Comparison of ENCODE assay signal across 8 cellular contexts in the genomic region with DNA sequence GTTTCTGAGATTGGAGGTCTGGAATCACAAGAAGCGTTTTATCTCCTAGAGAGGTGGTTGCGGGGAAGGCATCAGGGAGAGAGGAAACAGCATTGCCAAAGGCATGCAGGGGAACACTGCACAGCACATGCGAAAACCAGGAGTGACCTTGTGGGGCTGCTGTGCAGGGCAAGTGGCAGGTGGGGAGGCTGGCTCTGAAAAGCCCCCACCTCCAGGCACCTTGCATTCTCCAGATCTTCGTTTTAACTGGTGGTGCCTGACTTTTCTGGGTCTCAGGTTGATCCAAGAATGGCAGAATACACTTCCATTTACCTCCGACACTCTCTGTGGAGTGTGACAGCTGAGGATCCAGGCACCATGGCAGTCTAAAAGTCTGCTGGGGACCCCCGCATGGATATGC.
"Had no signal": no experiment of that assay in that cellular context is flagged by ENCODE, and none has a peak within 500 bp of the region (broad histone marks: within the 10 kb centered on the region; RNA-seq: fewer than 3 reads in every experiment).

No MANE protein-coding gene starts in this region.

- H3K4me1 ChIP-seq: HAP-1 had no signal

- DNase-seq: GOT3, H7, HFFc6, KBM-7 had no signal

- H3K4me3 ChIP-seq: HAP-1 had no signal

- H3K27ac ChIP-seq: HL-60 had no signal

- H3K36me3 ChIP-seq: HAP-1 had no signal

- ATAC-seq: HCT116, HepG2 had no signal

- H3K9me3 ChIP-seq: HAP-1 had no signal
